ENCODE assay signal across 3 cellular contexts in the genomic region with DNA sequence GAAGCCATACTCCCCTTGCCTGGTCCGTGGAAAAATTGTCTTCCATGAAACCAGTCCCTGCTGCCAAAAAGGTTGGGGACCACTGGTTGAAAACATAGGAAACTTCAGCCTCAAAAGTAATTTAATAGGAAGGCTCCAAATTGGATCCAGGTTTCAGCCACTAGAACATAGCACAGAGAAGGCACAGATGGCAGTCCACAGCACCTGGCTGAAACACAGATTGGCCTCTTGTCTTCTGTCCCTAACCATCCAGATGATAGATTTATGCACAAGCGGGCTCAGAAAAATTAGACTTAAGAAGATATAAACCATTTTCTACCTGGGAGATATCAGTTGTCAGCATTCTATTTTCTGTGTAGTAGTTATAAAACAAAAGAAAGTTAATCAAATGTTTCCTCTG.
"Had no signal": no experiment of that assay in that cellular context is flagged by ENCODE, and none has a peak within 500 bp of the region (broad histone marks: within the 10 kb centered on the region; RNA-seq: fewer than 3 reads in every experiment).

No MANE protein-coding gene starts in this region.

- DNase-seq: GDM1, GF-D8 had no signal

- H3K4me3 ChIP-seq: GM12878 had no signal

- ATAC-seq: GM12878 had no signal
